In the genomic region with DNA sequence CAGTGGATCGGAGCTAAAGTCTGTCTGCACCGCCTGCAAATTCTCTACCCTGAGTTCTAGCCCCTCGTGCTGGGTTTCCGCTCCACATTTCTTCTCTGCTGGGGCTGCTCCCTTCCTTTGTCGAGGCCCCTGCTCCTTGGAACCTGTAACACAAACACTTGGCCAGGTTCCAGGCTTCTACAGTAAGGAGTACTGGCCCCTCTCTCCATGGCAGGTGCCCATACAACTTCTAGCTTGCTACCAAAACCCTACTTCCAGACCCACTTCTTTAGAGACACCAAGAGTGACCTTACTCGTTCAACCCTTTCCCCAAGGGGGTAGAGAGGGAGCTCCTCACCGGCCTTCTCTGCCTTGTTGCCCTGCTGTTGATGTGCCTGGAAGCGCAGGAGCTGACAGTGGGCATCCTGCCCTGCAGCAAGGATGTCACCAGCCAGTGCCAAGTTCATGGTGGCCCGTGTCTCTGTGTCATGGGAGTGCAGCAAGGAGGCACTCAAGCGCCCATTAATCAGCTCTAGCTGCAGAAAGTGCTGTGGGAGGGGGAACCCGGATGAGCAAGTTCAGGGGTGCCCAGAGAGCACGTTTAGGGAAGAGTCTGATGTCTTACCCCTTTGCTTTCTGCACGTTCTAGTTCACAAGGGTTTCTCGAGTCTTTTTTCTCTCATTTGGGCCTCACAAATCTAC, we compare ENCODE assay signal across 8 cellular contexts. TPM values are rescaled to one million over a fixed set of nuclear protein-coding genes. Genes with fewer than 3 reads are reported as not detected.
DNase-seq lines count a peak whose midpoint lies in the region; ATAC-seq lines count a peak whose summit lies in the region.

No MANE protein-coding gene starts in this region.

- no peaks in the 10 kb centered on the region for H3K27me3 ChIP-seq in iPS-15b (ENCODE audit: control insufficient read depth, insufficient read depth, low read length)

- H3K9ac ChIP-seq in iPS-15b (ENCODE audit: low read depth, low read length): peak overlapping the region; percentile 68

- H3K4me1 ChIP-seq in iPS-15b (ENCODE audit: control insufficient read depth, insufficient read depth, low read length): peaks cover 3% of the 10 kb centered on the region

- H3K4me3 ChIP-seq in iPS-15b (ENCODE audit: low read depth, low read length): peak overlapping the region; percentile 79

- H3K9me3 ChIP-seq in iPS-15b (ENCODE audit: control insufficient read depth, insufficient read depth, low read length): no peaks in the 10 kb centered on the region

- peaks cover 16% of the 10 kb centered on the region for H3K4me1 Mint-ChIP-seq in activated CD4-positive, alpha-beta T cell treated with anti-CD3 and anti-CD28 coated beads for 36 hours
- peaks cover 10% of the 10 kb centered on the region for H3K4me1 Mint-ChIP-seq in activated T-helper 2 cell treated with anti-CD3 and anti-CD28 coated beads, Interferon-gamma antibody, Interleukin-2, Interleukin-4, amounts not matched to agents 10 μg/mL and 5 μg/mL and 100 μg/mL, durations not matched to agents 14 hours and 24 hours and 36 hours (ENCODE audit: low read depth)

- no peaks in the 10 kb centered on the region for H3K9me3 Mint-ChIP-seq in activated CD4-positive, alpha-beta T cell treated with anti-CD3 and anti-CD28 coated beads for 36 hours (ENCODE audit: low read depth)
- no peaks in the 10 kb centered on the region for H3K9me3 Mint-ChIP-seq in activated T-helper 2 cell treated with anti-CD3 and anti-CD28 coated beads, Interferon-gamma antibody, Interleukin-2, Interleukin-4, amounts not matched to agents 10 μg/mL and 5 μg/mL and 100 μg/mL, durations not matched to agents 14 hours and 24 hours and 36 hours

- no peaks in the 10 kb centered on the region for H3K27me3 Mint-ChIP-seq in activated CD4-positive, alpha-beta T cell treated with anti-CD3 and anti-CD28 coated beads for 36 hours
- peaks cover 2% of the 10 kb centered on the region for H3K27me3 Mint-ChIP-seq in activated T-helper 2 cell treated with anti-CD3 and anti-CD28 coated beads, Interferon-gamma antibody, Interleukin-2, Interleukin-4, amounts not matched to agents 10 μg/mL and 5 μg/mL and 100 μg/mL, durations not matched to agents 14 hours and 24 hours and 36 hours (ENCODE audit: low read depth)

- peak overlapping the region; percentile 67 for H3K27ac Mint-ChIP-seq in activated CD4-positive, alpha-beta T cell treated with anti-CD3 and anti-CD28 coated beads for 36 hours
- peak overlapping the region; percentile 78 for H3K27ac Mint-ChIP-seq in activated T-helper 2 cell treated with anti-CD3 and anti-CD28 coated beads, Interferon-gamma antibody, Interleukin-2, Interleukin-4, amounts not matched to agents 10 μg/mL and 5 μg/mL and 100 μg/mL, durations not matched to agents 14 hours and 24 hours and 36 hours

- peaks cover 34% of the 10 kb centered on the region for H3K36me3 ChIP-seq in iPS-15b (ENCODE audit: control insufficient read depth, insufficient read depth, low read length)

- CTCF ChIA-PET in activated CD4-positive, alpha-beta T cell treated with anti-CD3 and anti-CD28 coated beads for 36 hours (lab: Charles Lee): interaction anchor here (0.6 to 1.8 kb wide), 13 partner anchors 10 to 752 kb away, joined by 3 to 15 read pairs (median 3); partner anchors contain the start of gene ABHD1

- DNase-seq in activated CD4-positive, alpha-beta T cell treated with anti-CD3 and anti-CD28 coated beads for 36 hours: peak; percentile 63
- DNase-seq in activated CD4-positive, alpha-beta T cell treated with anti-CD3 and anti-CD28 coated beads for 4 hours: no peak
- no peak for DNase-seq in activated T-helper 2 cell treated with anti-CD3 and anti-CD28 coated beads, Interferon-gamma antibody, Interleukin-2, Interleukin-4, amounts not matched to agents 10 μg/mL and 5 μg/mL and 100 μg/mL, durations not matched to agents 14 hours and 24 hours and 36 hours (ENCODE audit: low spot score)
- peak; percentile 30 for DNase-seq in stimulated activated CD4-positive, alpha-beta T cell treated with anti-CD3 and anti-CD28 coated beads, Interleukin-4, amount 100 ng/mL, for 1 hour

- H3K4me3 Mint-ChIP-seq in activated CD4-positive, alpha-beta T cell treated with anti-CD3 and anti-CD28 coated beads for 36 hours: peak overlapping the region; percentile 81
- H3K4me3 Mint-ChIP-seq in activated T-helper 2 cell treated with anti-CD3 and anti-CD28 coated beads, Interferon-gamma antibody, Interleukin-2, Interleukin-4, amounts not matched to agents 10 μg/mL and 5 μg/mL and 100 μg/mL, durations not matched to agents 14 hours and 24 hours and 36 hours (ENCODE audit: low read depth): peak overlapping the region; percentile 96

- H3K36me3 Mint-ChIP-seq in activated CD4-positive, alpha-beta T cell treated with anti-CD3 and anti-CD28 coated beads for 36 hours (ENCODE audit: low read depth): peaks cover 21% of the 10 kb centered on the region
- peaks cover 49% of the 10 kb centered on the region for H3K36me3 Mint-ChIP-seq in activated T-helper 2 cell treated with anti-CD3 and anti-CD28 coated beads, Interferon-gamma antibody, Interleukin-2, Interleukin-4, amounts not matched to agents 10 μg/mL and 5 μg/mL and 100 μg/mL, durations not matched to agents 14 hours and 24 hours and 36 hours (ENCODE audit: low read depth)

- peak; percentile 48 for ATAC-seq in activated CD4-positive, alpha-beta T cell treated with anti-CD3 and anti-CD28 coated beads for 36 hours
- ATAC-seq in GM21723 (IDR thresholded peaks at IDR 0.05; ENCODE audit: unreplicated experiment) (no peak), GM19395 (IDR thresholded peaks at IDR 0.05; ENCODE audit: unreplicated experiment) (no peak), HG03521 (IDR thresholded peaks at IDR 0.05; ENCODE audit: unreplicated experiment) (no peak)

- POLR2A ChIA-PET in activated CD4-positive, alpha-beta T cell treated with anti-CD3 and anti-CD28 coated beads for 36 hours (lab: Charles Lee): interaction anchor here (0.5 to 2.1 kb wide), 3 partner anchors 9 to 162 kb away, joined by 4 to 7 read pairs (median 7); partner anchors contain the start of genes ABHD1 and OST4

- intact Hi-C loops in activated CD4-positive, alpha-beta T cell treated with anti-CD3 and anti-CD28 coated beads for 36 hours (cut with DNase I, micrococcal nuclease): no loop called here
- intact Hi-C loops in activated T-helper 2 cell treated with anti-CD3 and anti-CD28 coated beads, Interferon-gamma antibody, Interleukin-2, Interleukin-4, amounts not matched to agents 10 μg/mL and 5 μg/mL and 100 μg/mL, durations not matched to agents 14 hours and 24 hours and 36 hours (cut with micrococcal nuclease): no loop called here

RNA-seq across cellular contexts. Expression of gene PREB, which starts 1.1 kb away (rescaled TPM):
- total RNA-seq in activated CD4-positive, alpha-beta T cell treated with anti-CD3 and anti-CD28 coated beads for 36 hours: 10 to 100 TPM; 59.7 to 59.9 TPM
- total RNA-seq in activated T-helper 2 cell treated with anti-CD3 and anti-CD28 coated beads, Interferon-gamma antibody, Interleukin-2, Interleukin-4, amounts not matched to agents 10 μg/mL and 5 μg/mL and 100 μg/mL, durations not matched to agents 14 hours and 24 hours and 36 hours: 79.8 and 82.6 TPM in 2 replicates

RNA-seq across cellular contexts. Expression of gene PRR30, which starts 5.9 kb away (rescaled TPM):
- not detected for total RNA-seq in activated CD4-positive, alpha-beta T cell treated with anti-CD3 and anti-CD28 coated beads for 36 hours
- total RNA-seq in activated T-helper 2 cell treated with anti-CD3 and anti-CD28 coated beads, Interferon-gamma antibody, Interleukin-2, Interleukin-4, amounts not matched to agents 10 μg/mL and 5 μg/mL and 100 μg/mL, durations not matched to agents 14 hours and 24 hours and 36 hours: not detected in 2 replicates

RNA-seq across cellular contexts. Expression of gene ABHD1, which starts 9.7 kb away (rescaled TPM):
- total RNA-seq in activated CD4-positive, alpha-beta T cell treated with anti-CD3 and anti-CD28 coated beads for 36 hours: under 1 TPM; 0.39 to 0.65 TPM
- 1.2 and 1.5 TPM in 2 replicates for total RNA-seq in activated T-helper 2 cell treated with anti-CD3 and anti-CD28 coated beads, Interferon-gamma antibody, Interleukin-2, Interleukin-4, amounts not matched to agents 10 μg/mL and 5 μg/mL and 100 μg/mL, durations not matched to agents 14 hours and 24 hours and 36 hours

RNA-seq across cellular contexts. Expression of gene CGREF1, which starts 14.4 kb away (rescaled TPM):
- total RNA-seq in activated CD4-positive, alpha-beta T cell treated with anti-CD3 and anti-CD28 coated beads for 36 hours: 1 to 10 TPM; 6.4 to 7.0 TPM
- total RNA-seq in activated T-helper 2 cell treated with anti-CD3 and anti-CD28 coated beads, Interferon-gamma antibody, Interleukin-2, Interleukin-4, amounts not matched to agents 10 μg/mL and 5 μg/mL and 100 μg/mL, durations not matched to agents 14 hours and 24 hours and 36 hours: 8.1 and 9.0 TPM in 2 replicates

RNA-seq across cellular contexts. Expression of gene TCF23, which starts 15.5 kb away (rescaled TPM):
- total RNA-seq in activated CD4-positive, alpha-beta T cell treated with anti-CD3 and anti-CD28 coated beads for 36 hours: under 1 TPM in 1 of 2 experiments, not detected in 1; 0.02 TPM
- total RNA-seq in activated T-helper 2 cell treated with anti-CD3 and anti-CD28 coated beads, Interferon-gamma antibody, Interleukin-2, Interleukin-4, amounts not matched to agents 10 μg/mL and 5 μg/mL and 100 μg/mL, durations not matched to agents 14 hours and 24 hours and 36 hours: not detected in 2 replicates

Comparison
In these comparisons a context has a peak if more than half of its experiments do, and no peak if none do; other contexts are left out.
1. DNase-seq: peak in activated CD4-positive, alpha-beta T cell treated with anti-CD3 and anti-CD28 coated beads for 36 hours (single experiment) and stimulated activated CD4-positive, alpha-beta T cell treated with anti-CD3 and anti-CD28 coated beads, Interleukin-4, amount 100 ng/mL, for 1 hour (single experiment); none in activated CD4-positive, alpha-beta T cell treated with anti-CD3 and anti-CD28 coated beads for 4 hours (0 of 2) and activated T-helper 2 cell treated with anti-CD3 and anti-CD28 coated beads, Interferon-gamma antibody, Interleukin-2, Interleukin-4, amounts not matched to agents 10 μg/mL and 5 μg/mL and 100 μg/mL, durations not matched to agents 14 hours and 24 hours and 36 hours (single experiment).